9 cellular contexts compared by ENCODE assay signal in the genomic region with DNA sequence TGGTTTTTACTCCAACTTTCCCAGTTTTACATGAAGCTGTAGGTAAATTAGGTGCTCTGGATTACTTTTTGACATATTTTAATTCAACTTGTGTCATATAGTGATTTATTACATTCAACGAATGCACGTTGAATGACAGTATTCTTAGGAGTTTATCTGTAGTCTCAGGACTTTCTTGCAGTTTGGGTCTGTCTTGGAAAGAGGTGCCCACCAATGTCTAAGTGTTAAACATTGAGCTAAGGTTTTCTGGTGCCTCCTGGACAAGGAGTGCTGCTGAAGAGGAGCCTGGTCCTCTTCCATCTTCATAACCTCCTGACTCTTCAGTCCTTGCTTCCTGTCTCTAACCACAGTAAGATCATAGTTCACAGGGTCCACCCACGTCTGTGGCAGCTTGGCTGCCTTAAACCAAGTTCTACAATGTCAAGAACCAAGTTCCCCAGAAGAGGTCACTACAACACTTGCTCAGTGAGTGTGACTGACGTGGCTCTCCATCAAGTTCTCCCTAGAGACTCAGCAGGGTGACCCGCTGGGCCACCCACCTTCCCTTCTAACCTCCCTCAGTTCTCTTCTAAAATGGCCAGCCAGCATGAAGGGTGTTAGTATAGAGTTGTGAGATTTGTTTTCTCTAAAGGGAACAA. TPM values are rescaled to one million over a fixed set of nuclear protein-coding genes. Genes with fewer than 3 reads are reported as not detected.
DNase-seq lines count a peak whose midpoint lies in the region; ATAC-seq and TF ChIP-seq lines count a peak whose summit lies in the region.
"Had no signal": no experiment of that assay in that cellular context is flagged by ENCODE, and none has a peak within 500 bp of the region (broad histone marks: within the 10 kb centered on the region; RNA-seq: fewer than 3 reads in every experiment).

No MANE protein-coding gene starts in this region.

- no peaks in the 10 kb centered on the region for H3K9me2 ChIP-seq in PC-3 (replicated peaks; ENCODE audit: low read length)

- H3K36me3 Mint-ChIP-seq in stimulated activated effector memory CD8-positive, alpha-beta T cell treated with anti-CD3 and anti-CD28 coated beads, Interleukin-12 subunit alpha, Interleukin-12 subunit beta, amount 100 ng/mL, for 72 hours, result no peaks in the 10 kb centered on the region
- H3K36me3 Mint-ChIP-seq: CD8-positive, alpha-beta memory T cell had no signal

- no peaks in the 10 kb centered on the region for H4K20me1 ChIP-seq in PC-3 (ENCODE audit: low read length)

- H3K27ac Mint-ChIP-seq in stimulated activated effector memory CD8-positive, alpha-beta T cell treated with anti-CD3 and anti-CD28 coated beads, Interleukin-12 subunit alpha, Interleukin-12 subunit beta, amount 100 ng/mL, for 72 hours, result no peak overlapping the region

- H3K4me3 Mint-ChIP-seq in stimulated activated effector memory CD8-positive, alpha-beta T cell treated with anti-CD3 and anti-CD28 coated beads, Interleukin-12 subunit alpha, Interleukin-12 subunit beta, amount 100 ng/mL, for 72 hours, result no peak overlapping the region
- H3K4me3 Mint-ChIP-seq: CD8-positive, alpha-beta memory T cell had no signal

- H3K27me3 ChIP-seq in PC-3 (ENCODE audit: low read length), result peaks cover 59% of the 10 kb centered on the region

- H3K4me1 Mint-ChIP-seq in stimulated activated effector memory CD8-positive, alpha-beta T cell treated with anti-CD3 and anti-CD28 coated beads, Interleukin-12 subunit alpha, Interleukin-12 subunit beta, amount 100 ng/mL, for 72 hours, result peaks cover 8% of the 10 kb centered on the region

- no peaks in the 10 kb centered on the region for H3K36me3 ChIP-seq in PC-3 (ENCODE audit: low read depth, low read length)

- H2AFZ ChIP-seq in PC-3 (ENCODE audit: low read length), result no peak overlapping the region

- no peak overlapping the region for H3K9ac ChIP-seq in PC-3 (ENCODE audit: low read length)

- H3K4me2 ChIP-seq in PC-3 (ENCODE audit: low read length), result no peak overlapping the region

- CTCF ChIA-PET in PC-3 (lab: Charles Lee), result no interaction called here

- no peak overlapping the region for H3K27ac ChIP-seq in PC-3 (ENCODE audit: low read length)

- H3K9me3 Mint-ChIP-seq in stimulated activated effector memory CD8-positive, alpha-beta T cell treated with anti-CD3 and anti-CD28 coated beads, Interleukin-12 subunit alpha, Interleukin-12 subunit beta, amount 100 ng/mL, for 72 hours, result no peaks in the 10 kb centered on the region
- H3K9me3 Mint-ChIP-seq: CD8-positive, alpha-beta memory T cell had no signal

- no peaks in the 10 kb centered on the region for H3K9me3 ChIP-seq in PC-3 (ENCODE audit: low read length)

- no peak overlapping the region for H3K4me3 ChIP-seq in PC-3 (ENCODE audit: low read length)

- no peaks in the 10 kb centered on the region for H3K79me2 ChIP-seq in PC-3 (ENCODE audit: low read length)

- DNase-seq in NCI-H524 (lab: John Stamatoyannopoulos, UW), result peak; percentile 41 to 71
- DNase-seq in NCI-H524 treated with DMSO at 0.1 percent for 48 hours (lab: John Stamatoyannopoulos, UW), result no peak
- peak; percentile 71 for DNase-seq in HT1080 (ENCODE audit: low read depth)
- peak; percentile 71 for DNase-seq in PC-3
- peak; percentile 3 for DNase-seq in amniotic stem cell (lab: John Stamatoyannopoulos, UW)
- DNase-seq in left colon, result no peak
- peak; percentile 15 to 63 for DNase-seq in stimulated activated effector memory CD8-positive, alpha-beta T cell treated with anti-CD3 and anti-CD28 coated beads, Interleukin-12 subunit alpha, Interleukin-12 subunit beta, amount 100 ng/mL, for 72 hours (ENCODE audit: low spot score in 2 of 2)

- intact Hi-C loops in PC-3 (cut with micrococcal nuclease), result loop anchor here (2.0 to 10.0 kb wide), 2 partner anchors 375 to 425 kb away; no protein-coding TSS in a partner anchor
- intact Hi-C loops in left colon (cut with DNase I, micrococcal nuclease), result no loop called here

- ATAC-seq in GM21723 (IDR thresholded peaks at IDR 0.05; ENCODE audit: unreplicated experiment) (peak; percentile 98), PC-3 (peak; percentile 92), left colon (peak; percentile 83)
- peak; percentile 97 for ATAC-seq in stimulated activated effector memory CD8-positive, alpha-beta T cell treated with anti-CD3 and anti-CD28 coated beads, Interleukin-12 subunit alpha, Interleukin-12 subunit beta, amount 100 ng/mL, for 72 hours

- POLR2A ChIA-PET in PC-3 (lab: Charles Lee; ENCODE audit: unreplicated experiment), result no interaction called here

- H3F3A ChIP-seq in PC-3 (ENCODE audit: low read length, unreplicated experiment), result no peaks in the 10 kb centered on the region

- BruUV-seq in PC-3 (replicated peaks; lab: Mats Ljungman, UMichigan), result no TSS peak

- no peaks in the 10 kb centered on the region for H3K4me1 ChIP-seq in PC-3 (ENCODE audit: insufficient read depth, low read length)

- TF ChIP-seq CTCF in PC-3 (conservative IDR thresholded peaks at IDR 0.05; ENCODE audit: low read depth, low read length), result peak; percentile 64

RNA-seq across cellular contexts. Expression of a gene that starts 6.1 kb away (rescaled TPM):
- not detected in 2 replicates for total RNA-seq in HT1080 (2014; rRNA removed; shearing (Covaris generic))
- not detected in 2 replicates for polyA plus RNA-seq in HT1080 (2015; cell fraction: cytosol; rRNA removed)
- not detected in 2 replicates for polyA plus RNA-seq in HT1080 (2015; cell fraction: nucleus; rRNA removed)
- total RNA-seq in PC-3 (2014; rRNA removed) (not detected in 2 replicates), left colon (under 1 TPM in 1 of 2 donors, not detected in 1; 0.55 TPM)
- total RNA-seq: CD8-positive, alpha-beta memory T cell had no signal
- polyA plus RNA-seq: CD8-positive, alpha-beta memory T cell had no signal

Comparison
In these comparisons a context has a peak if more than half of its experiments do, and no peak if none do; other contexts are left out.
1. DNase-seq: peak in NCI-H524 (2 of 2), HT1080 (single experiment), PC-3 (single experiment), amniotic stem cell (single experiment) and stimulated activated effector memory CD8-positive, alpha-beta T cell treated with anti-CD3 and anti-CD28 coated beads, Interleukin-12 subunit alpha, Interleukin-12 subunit beta, amount 100 ng/mL, for 72 hours (2 of 2); none in NCI-H524 treated with DMSO at 0.1 percent for 48 hours (single experiment) and left colon (0 of 2).
2. Peak in every context shown above with its lines, with median percentiles within 50 percentile points of each other: ATAC-seq.